In genomic region chr14:59428581-59429012, GRCh38 we compare ENCODE assay signal across 8 cellular contexts. TPM values are rescaled to one million over a fixed set of nuclear protein-coding genes. Genes with fewer than 3 reads are reported as not detected.
DNase-seq lines count a peak whose midpoint lies in the region; ATAC-seq and TF ChIP-seq lines count a peak whose summit lies in the region.

No MANE protein-coding gene starts in this region.

- H3K9ac ChIP-seq in PC-3 (ENCODE audit: low read length), result no peak overlapping the region

- 77 to 85% methylated on average over 1 of the region's 1 CpG for WGBS in sigmoid colon, 2 donors

- H3K79me2 ChIP-seq in PC-3 (ENCODE audit: low read length), result no peaks in the 10 kb centered on the region

- BruUV-seq in PC-3 (replicated peaks; lab: Mats Ljungman, UMichigan), result no TSS peak

- TF ChIP-seq EP300 in sigmoid colon (IDR thresholded peaks at IDR 0.05), result no peak

- in situ Hi-C loops in gastrocnemius medialis (cut with MboI; ENCODE audit: low sequenced_read_pairs in 4 of 4), result no loop called here

- H3K4me2 ChIP-seq in PC-3 (ENCODE audit: low read length), result no peak overlapping the region

- intact Hi-C loops in PC-3 (cut with micrococcal nuclease), result loop anchor here (1.0 kb wide), 1 partner anchor 301 kb away; no protein-coding TSS in a partner anchor
- intact Hi-C loops in sigmoid colon (cut with DNase I), result loop anchor here (2.0 to 5.0 kb wide), 3 partner anchors 51 to 301 kb away; partner anchors contain the start of gene DAAM1
- intact Hi-C loops in gastrocnemius medialis (cut with DNase I; ENCODE audit: low total_unique reads), result loop anchor here (5.0 kb wide), 1 partner anchor 241 kb away; the partner anchor contains the start of gene DAAM1

- H2AFZ ChIP-seq in PC-3 (ENCODE audit: low read length), result no peak overlapping the region

- DNase-seq in GM03348 (ENCODE audit: low spot score) (peak; percentile 36), PC-3 (peak; percentile 54), fibroblast of peridontal ligament (ENCODE audit: extremely low read depth) (peak; percentile 79), sigmoid colon (no peak), NCI-H1930 (lab: John Stamatoyannopoulos, UW) (no peak), RPMI8226 (no peak), gastrocnemius medialis (no peak)

- no peaks in the 10 kb centered on the region for H3K9me3 ChIP-seq in PC-3 (ENCODE audit: low read length)
- no peaks in the 10 kb centered on the region for H3K9me3 ChIP-seq in sigmoid colon
- H3K9me3 ChIP-seq in gastrocnemius medialis, result no peaks in the 10 kb centered on the region

- H4K20me1 ChIP-seq in PC-3 (ENCODE audit: low read length), result no peaks in the 10 kb centered on the region

- no peak overlapping the region for H3K27ac ChIP-seq in PC-3 (ENCODE audit: low read length)
- peak overlapping the region; percentile 41 to 70 (median 61) for H3K27ac ChIP-seq in sigmoid colon
- peak overlapping the region in 2 of 4 donors; percentile 39 to 71 for H3K27ac ChIP-seq in gastrocnemius medialis

- ATAC-seq in PC-3 (peak; percentile 51), GM19452 (IDR thresholded peaks at IDR 0.05; ENCODE audit: unreplicated experiment) (no peak), gastrocnemius medialis (no peak)

- H3K27me3 ChIP-seq in PC-3 (ENCODE audit: low read length), result no peaks in the 10 kb centered on the region
- no peaks in the 10 kb centered on the region for H3K27me3 ChIP-seq in sigmoid colon
- H3K27me3 ChIP-seq in gastrocnemius medialis, result no peaks in the 10 kb centered on the region

- CTCF ChIA-PET in PC-3 (lab: Charles Lee), result interaction anchor here (0.5 to 1.0 kb wide), 5 partner anchors 28 to 234 kb away, joined by 3 to 6 read pairs (median 3); no protein-coding TSS in a partner anchor

- TF ChIP-seq POLR2A in sigmoid colon (IDR thresholded peaks at IDR 0.05) (no peak), gastrocnemius medialis (IDR thresholded peaks at IDR 0.05) (no peak)

- H3K4me3 ChIP-seq in PC-3 (ENCODE audit: low read length) (no peak overlapping the region), sigmoid colon (no peak overlapping the region), gastrocnemius medialis (no peak overlapping the region)

- peak; percentile 79 for TF ChIP-seq CTCF in PC-3 (conservative IDR thresholded peaks at IDR 0.05; ENCODE audit: low read depth, low read length)
- TF ChIP-seq CTCF in sigmoid colon (IDR thresholded peaks at IDR 0.05), result peak; percentile 30 to 34 (median 32)
- peak in 1 of 5 experiments; percentile 21 for TF ChIP-seq CTCF in gastrocnemius medialis (IDR thresholded peaks at IDR 0.05 in 4 of 5, conservative IDR thresholded peaks at IDR 0.05 in 1 of 5)

- H3K36me3 ChIP-seq in PC-3 (ENCODE audit: low read depth, low read length) (no peaks in the 10 kb centered on the region), sigmoid colon (no peaks in the 10 kb centered on the region), gastrocnemius medialis (no peaks in the 10 kb centered on the region)

- H3F3A ChIP-seq in PC-3 (ENCODE audit: low read length, unreplicated experiment), result no peaks in the 10 kb centered on the region

- H3K4me1 ChIP-seq in PC-3 (ENCODE audit: insufficient read depth, low read length) (peaks cover 7% of the 10 kb centered on the region), sigmoid colon (peaks cover 0 to 31% (median 21%) of the 10 kb centered on the region in 4 donors), gastrocnemius medialis (peaks cover 0 to 9% of the 10 kb centered on the region in 2 donors)

- no peaks in the 10 kb centered on the region for H3K9me2 ChIP-seq in PC-3 (replicated peaks; ENCODE audit: low read length)

- POLR2A ChIA-PET in PC-3 (lab: Charles Lee; ENCODE audit: unreplicated experiment), result interaction anchor here (0.5 kb wide), 1 partner anchor 303 kb away, joined by 3 read pairs; no protein-coding TSS in a partner anchor

RNA-seq across cellular contexts. Expression of gene GPR135, which starts 36.6 kb away (rescaled TPM):
- total RNA-seq in PC-3 (2014; rRNA removed) (6.7 and 10.3 TPM in 2 replicates), sigmoid colon (10 to 100 TPM in 1 of 4 donors, 1 to 10 TPM in 3; 5.2 to 12.7 (median 6.1) TPM), gastrocnemius medialis (1 to 10 TPM; 1.6 to 3.8 (median 1.6) TPM)
- polyA plus RNA-seq in sigmoid colon, result under 1 TPM in 1 of 3 donors, not detected in 2; 0.50 TPM

RNA-seq across cellular contexts. Expression of gene L3HYPDH, which starts 55.6 kb away (rescaled TPM):
- total RNA-seq in PC-3 (2014; rRNA removed) (108 and 117 TPM in 2 replicates), sigmoid colon (10 to 100 TPM; 23.9 to 46.0 (median 30.4) TPM), gastrocnemius medialis (10 to 100 TPM; 13.0 to 34.6 (median 22.5) TPM)
- polyA plus RNA-seq in sigmoid colon, result 10 to 100 TPM in 1 of 3 donors, 1 to 10 TPM in 2; 1.2 to 12.0 (median 3.0) TPM

RNA-seq across cellular contexts. Expression of gene JKAMP, which starts 55.7 kb away (rescaled TPM):
- total RNA-seq in PC-3 (2014; rRNA removed) (130 and 147 TPM in 2 replicates), sigmoid colon (10 to 100 TPM; 26.6 to 49.0 (median 37.5) TPM), gastrocnemius medialis (10 to 100 TPM; 30.1 to 43.9 (median 34.0) TPM)
- polyA plus RNA-seq in sigmoid colon, result 10 to 100 TPM in 1 of 3 donors, 1 to 10 TPM in 2; 9.0 to 27.3 (median 9.0) TPM

Comparison
In these comparisons a context has a peak if more than half of its experiments do, and no peak if none do; other contexts are left out.
1. DNase-seq: peak in GM03348 (single experiment), PC-3 (single experiment) and fibroblast of peridontal ligament (single experiment); none in sigmoid colon (single experiment), NCI-H1930 (0 of 2), RPMI8226 (single experiment) and gastrocnemius medialis (0 of 2).